Comparison of ENCODE assay signal across 8 cellular contexts in genomic region chr15:92693922-92694331, GRCh38.
A peak's percentile ranks its signal among the peaks of the same experiment; 100 is the strongest.
DNase-seq lines count a peak whose midpoint lies in the region; ATAC-seq and TF ChIP-seq lines count a peak whose summit lies in the region.

No MANE protein-coding gene starts in this region.

- H3K27me3 ChIP-seq in HAP-1 (ENCODE audit: low read depth) = no peaks in the 10 kb centered on the region

- in situ Hi-C loops in HAP-1 (cut with MboI; ENCODE audit: low sequenced_read_pairs) = no loop called here

- peak; percentile 59 to 80 for DNase-seq in HAP-1 (ENCODE audit: low spot score in 2 of 2)
- peak; percentile 92 for DNase-seq in iPS-NIHi7 (ENCODE audit: extremely low spot score)
- no peak for DNase-seq in NK-92 (lab: John Stamatoyannopoulos, UW; ENCODE audit: unreplicated experiment)

- peak; percentile 51 for TF ChIP-seq CTCF in C4-2B (conservative IDR thresholded peaks at IDR 0.05)

- peak; percentile 78 for ATAC-seq in SK-N-SH treated with all-trans-retinoic acid at 6 μM for 48 hours
- ATAC-seq in GM21619 (IDR thresholded peaks at IDR 0.05; ENCODE audit: unreplicated experiment) = no peak
- no peak for ATAC-seq in GM18502 (IDR thresholded peaks at IDR 0.05; ENCODE audit: poor library complexity, unreplicated experiment)
- no peak for ATAC-seq in GM21529 (IDR thresholded peaks at IDR 0.05; ENCODE audit: unreplicated experiment)

- H3K9me3 ChIP-seq in HAP-1 = peaks cover 2% of the 10 kb centered on the region; the same call in 1 of the 2 replicates

- H3K4me3 ChIP-seq in HAP-1 = no peak overlapping the region

- no peaks in the 10 kb centered on the region for H3K36me3 ChIP-seq in HAP-1 (replicated peaks)

- no peak overlapping the region for H3K27ac ChIP-seq in C4-2B

- H3K4me1 ChIP-seq in HAP-1 = peaks cover 4% of the 10 kb centered on the region

TF ChIP-seq in SK-N-SH treated with all-trans-retinoic acid at 6 μM for 48 hours, 23 proteins besides CTCF, POLR2A, EP300 and RAD21:
- TF ChIP-seq RARB (CRISPR knock-in tag; IDR thresholded peaks at IDR 0.05) = no peak
- TF ChIP-seq BACH2 (CRISPR knock-in tag; IDR thresholded peaks at IDR 0.05; ENCODE audit: borderline replicate concordance) = no peak
- no peak for TF ChIP-seq PPARA (CRISPR knock-in tag; IDR thresholded peaks at IDR 0.05; ENCODE audit: borderline replicate concordance)
- TF ChIP-seq OSR1 (CRISPR knock-in tag; IDR thresholded peaks at IDR 0.05) = no peak
- TF ChIP-seq CSDC2 (CRISPR knock-in tag; IDR thresholded peaks at IDR 0.05) = no peak
- no peak for TF ChIP-seq ZNF8 (CRISPR knock-in tag; IDR thresholded peaks at IDR 0.05)
- TF ChIP-seq GLIS3 (CRISPR knock-in tag; IDR thresholded peaks at IDR 0.05) = no peak
- TF ChIP-seq CREB5 (CRISPR knock-in tag; IDR thresholded peaks at IDR 0.05; ENCODE audit: low read depth) = no peak
- no peak for TF ChIP-seq ZFP30 (CRISPR knock-in tag; IDR thresholded peaks at IDR 0.05)
- TF ChIP-seq ISL1 (CRISPR knock-in tag; IDR thresholded peaks at IDR 0.05) = no peak
- no peak for TF ChIP-seq ZC3H10 (CRISPR knock-in tag; IDR thresholded peaks at IDR 0.05)
- no peak for TF ChIP-seq ARNTL (CRISPR knock-in tag; IDR thresholded peaks at IDR 0.05; ENCODE audit: borderline replicate concordance, low read depth)
- TF ChIP-seq TSHZ2 (CRISPR knock-in tag; IDR thresholded peaks at IDR 0.05) = no peak
- no peak for TF ChIP-seq SNAI2 (CRISPR knock-in tag; IDR thresholded peaks at IDR 0.05)
- TF ChIP-seq, protein P1, sequence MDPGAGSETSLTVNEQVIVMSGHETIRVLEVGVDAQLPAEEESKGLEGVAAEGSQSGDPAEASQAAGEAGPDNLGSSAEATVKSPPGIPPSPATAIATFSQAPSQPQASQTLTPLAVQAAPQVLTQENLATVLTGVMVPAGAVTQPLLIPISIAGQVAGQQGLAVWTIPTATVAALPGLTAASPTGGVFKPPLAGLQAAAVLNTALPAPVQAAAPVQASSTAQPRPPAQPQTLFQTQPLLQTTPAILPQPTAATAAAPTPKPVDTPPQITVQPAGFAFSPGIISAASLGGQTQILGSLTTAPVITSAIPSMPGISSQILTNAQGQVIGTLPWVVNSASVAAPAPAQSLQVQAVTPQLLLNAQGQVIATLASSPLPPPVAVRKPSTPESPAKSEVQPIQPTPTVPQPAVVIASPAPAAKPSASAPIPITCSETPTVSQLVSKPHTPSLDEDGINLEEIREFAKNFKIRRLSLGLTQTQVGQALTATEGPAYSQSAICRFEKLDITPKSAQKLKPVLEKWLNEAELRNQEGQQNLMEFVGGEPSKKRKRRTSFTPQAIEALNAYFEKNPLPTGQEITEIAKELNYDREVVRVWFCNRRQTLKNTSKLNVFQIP (CRISPR knock-in tag; IDR thresholded peaks at IDR 0.05; ENCODE audit: borderline replicate concordance, low read depth) = no peak
- TF ChIP-seq ZFP3 (CRISPR knock-in tag; IDR thresholded peaks at IDR 0.05) = no peak
- TF ChIP-seq ZNF70 (CRISPR knock-in tag; IDR thresholded peaks at IDR 0.05) = no peak
